In the genomic region with DNA sequence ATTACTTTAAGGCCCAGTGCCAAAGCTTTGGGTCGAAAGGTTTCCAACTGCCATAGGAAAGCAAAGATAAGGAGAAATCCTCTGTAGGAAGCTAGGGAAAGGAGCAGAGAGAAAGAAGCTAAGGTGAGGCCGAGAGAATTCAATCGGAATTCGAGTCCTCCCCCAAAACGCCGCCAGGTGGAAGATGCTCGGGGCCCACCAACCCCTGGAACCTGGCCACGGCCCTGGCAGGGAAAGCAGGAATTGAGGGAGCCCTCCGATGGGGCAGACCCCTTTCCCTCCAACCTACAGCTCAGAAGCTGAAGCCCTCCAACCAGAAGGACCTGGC, we compare ENCODE assay signal across 8 cellular contexts. TPM values are rescaled to one million over a fixed set of nuclear protein-coding genes. Genes with fewer than 3 reads are reported as not detected.
DNase-seq lines count a peak whose midpoint lies in the region; TF ChIP-seq lines count a peak whose summit lies in the region.

No MANE protein-coding gene starts in this region.

- intact Hi-C loops in PC-9 (cut with micrococcal nuclease; ENCODE audit: unreplicated experiment) = loop anchor here (2.0 to 10.0 kb wide), 3 partner anchors 21 to 167 kb away; a partner anchor contains a TSS

- H3K4me3 Mint-ChIP-seq in neural progenitor cell = peak overlapping the region; percentile 86

- peak overlapping the region; percentile 69 for H3K9ac ChIP-seq in neural progenitor cell

- H3K9me3 ChIP-seq in PC-9 (ENCODE audit: insufficient read depth, low read depth) (no peaks in the 10 kb centered on the region), neural progenitor cell (ENCODE audit: low read depth) (no peaks in the 10 kb centered on the region)
- no peaks in the 10 kb centered on the region for H3K9me3 ChIP-seq in effector memory CD4-positive, alpha-beta T cell (ENCODE audit: control insufficient read depth, low read length)

- CTCF ChIA-PET in PC-9 (lab: Charles Lee) = interaction anchor here (1.7 kb wide), 1 partner anchor 21 kb away, joined by 6 read pairs; a partner anchor contains a TSS

- peaks cover 2% of the 10 kb centered on the region for H3K27me3 Mint-ChIP-seq in neural progenitor cell (ENCODE audit: insufficient read depth, low read depth)

- peaks cover 29% of the 10 kb centered on the region for H3K4me1 Mint-ChIP-seq in neural progenitor cell

- H3K36me3 ChIP-seq in PC-9 (ENCODE audit: low read depth) (peaks cover 2% of the 10 kb centered on the region), neural progenitor cell (no peaks in the 10 kb centered on the region)
- H3K36me3 ChIP-seq in effector memory CD4-positive, alpha-beta T cell (ENCODE audit: control insufficient read depth, insufficient read depth, low read length) = peaks cover 2% of the 10 kb centered on the region

- H3K4me2 ChIP-seq in PC-9 = peak overlapping the region; percentile 92
- peak overlapping the region; percentile 92 for H3K4me2 ChIP-seq in neural progenitor cell

- TF ChIP-seq POLR2A in erythroblast (IDR thresholded peaks at IDR 0.05; ENCODE audit: low read length) = no peak

- BruUV-seq in PC-9 (replicated peaks; lab: Mats Ljungman, UMichigan) = TSS peak; percentile 99

- no peaks in the 10 kb centered on the region for H4K20me1 ChIP-seq in PC-9 (ENCODE audit: insufficient read depth)
- peaks cover 18% of the 10 kb centered on the region for H4K20me1 ChIP-seq in neural progenitor cell (ENCODE audit: low read depth)

- peak overlapping the region; percentile 94 for H3K27ac Mint-ChIP-seq in neural progenitor cell

- peak; percentile 30; the same call in 1 of the 2 replicates for TF ChIP-seq CTCF in PC-9 (conservative IDR thresholded peaks at IDR 0.05)
- peak; percentile 25 for TF ChIP-seq CTCF in neural progenitor cell (IDR thresholded peaks at IDR 0.05)

- peak; percentile 48 for DNase-seq in activated CD4-positive, alpha-beta T cell treated with anti-CD3 and anti-CD28 coated beads for 48 hours
- DNase-seq in activated CD4-positive, alpha-beta T cell treated with anti-CD3 and anti-CD28 coated beads, Interleukin-2, amount 50 U/mL, for 48 hours = no peak
- DNase-seq in PC-9 (peak in 1 of 2 experiments; percentile 39), neural progenitor cell (ENCODE audit: low spot score) (no peak), HPDE6-E6E7 (ENCODE audit: extremely low spot score) (no peak), RPMI8226 (no peak), erythroblast (lab: John Stamatoyannopoulos, UW) (no peak)
- DNase-seq in effector memory CD4-positive, alpha-beta T cell = no peak

- peaks cover 15% of the 10 kb centered on the region for H3K36me3 Mint-ChIP-seq in neural progenitor cell

- H3K27ac ChIP-seq in PC-9 (peak overlapping the region; percentile 95), neural progenitor cell (peak overlapping the region; percentile 88)
- peak overlapping the region; percentile 81 for H3K27ac ChIP-seq in effector memory CD4-positive, alpha-beta T cell (ENCODE audit: insufficient read depth, low read length, poor library complexity, severe bottlenecking)

- POLR2A ChIA-PET in PC-9 (lab: Charles Lee; ENCODE audit: unreplicated experiment) = interaction anchor here (0.7 to 1.0 kb wide), 3 partner anchors 21 to 970 kb away, joined by 3 to 6 read pairs (median 3); a partner anchor contains a TSS

- H3K4me3 ChIP-seq in PC-9 = peak overlapping the region; percentile 80
- H3K4me3 ChIP-seq in effector memory CD4-positive, alpha-beta T cell (ENCODE audit: insufficient read depth, low read depth, low read length, poor library complexity, severe bottlenecking) = peak overlapping the region; percentile 89
- H3K4me3 ChIP-seq in neural progenitor cell = peak overlapping the region; percentile 68

- H3K9me2 ChIP-seq in PC-9 (ENCODE audit: insufficient read depth) = no peaks in the 10 kb centered on the region

- H3F3A ChIP-seq in PC-9 (ENCODE audit: insufficient read depth, low read depth) (peaks cover 37% of the 10 kb centered on the region), neural progenitor cell (ENCODE audit: low read depth) (peaks cover 27% of the 10 kb centered on the region)

- H3K9me3 Mint-ChIP-seq in neural progenitor cell = peaks cover 5% of the 10 kb centered on the region

- H2AFZ ChIP-seq in PC-9 (peak overlapping the region; percentile 91), neural progenitor cell (replicated peaks) (no peak overlapping the region)

- H3K4me1 ChIP-seq in PC-9 (replicated peaks; ENCODE audit: insufficient read depth) (peaks cover 35% of the 10 kb centered on the region), neural progenitor cell (peaks cover 14% of the 10 kb centered on the region)
- H3K4me1 ChIP-seq in effector memory CD4-positive, alpha-beta T cell (ENCODE audit: control insufficient read depth, insufficient read depth, low read length, poor library complexity, severe bottlenecking) = peaks cover 11% of the 10 kb centered on the region

- H3K27me3 ChIP-seq in PC-9 (ENCODE audit: insufficient read depth, low read depth) = no peaks in the 10 kb centered on the region
- H3K27me3 ChIP-seq in effector memory CD4-positive, alpha-beta T cell (replicated peaks; ENCODE audit: control insufficient read depth, insufficient read depth, low read length, poor library complexity, severe bottlenecking) = no peaks in the 10 kb centered on the region
- H3K27me3 ChIP-seq in neural progenitor cell = no peaks in the 10 kb centered on the region

- H3K79me2 ChIP-seq in PC-9 (ENCODE audit: low read depth) = peaks cover 50% of the 10 kb centered on the region
- H3K79me2 ChIP-seq in neural progenitor cell (ENCODE audit: low read depth) = peaks cover 53% of the 10 kb centered on the region

RNA-seq across cellular contexts. Expression of a gene that starts 0.5 kb away (rescaled TPM):
- 32.2 and 35.5 TPM in 2 replicates for total RNA-seq in PC-9 (2021)
- total RNA-seq in neural progenitor cell (ENCODE audit: low replicate concordance) = 108 and 172 TPM in 2 replicates

RNA-seq across cellular contexts. Expression of a gene that starts 21.4 kb away (rescaled TPM):
- total RNA-seq in PC-9 (2021) = 10.3 and 11.3 TPM in 2 replicates
- total RNA-seq in neural progenitor cell (ENCODE audit: low replicate concordance) = 29.6 and 36.1 TPM in 2 replicates

RNA-seq across cellular contexts. Expression of a gene that starts 47.1 kb away (rescaled TPM):
- total RNA-seq in PC-9 (2021) (70.6 and 114 TPM in 2 replicates), neural progenitor cell (ENCODE audit: low replicate concordance) (192 and 205 TPM in 2 replicates)
